Comparison of ENCODE assay signal across 1 cellular context in the genomic region with DNA sequence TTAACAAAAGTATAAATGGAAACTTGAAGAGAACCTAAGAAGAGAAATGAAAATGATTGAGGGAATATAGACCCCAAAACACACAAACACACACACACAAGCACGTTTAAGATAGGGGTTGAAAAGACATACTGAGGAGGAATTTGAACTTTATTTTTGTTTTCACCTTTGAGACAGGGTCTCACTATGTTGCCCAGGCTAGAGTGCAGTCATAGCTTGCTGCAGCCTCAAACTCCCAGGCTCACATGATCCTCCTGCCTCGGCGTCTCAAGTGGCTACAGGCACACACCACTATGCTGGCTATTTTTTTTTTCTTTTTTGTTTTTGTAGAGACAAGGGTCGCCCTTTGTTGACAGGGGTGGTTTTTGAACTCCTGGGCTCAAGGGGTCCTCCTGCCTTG.
TF ChIP-seq lines count a peak whose summit lies in the region.

No MANE protein-coding gene starts in this region.

TF ChIP-seq in HepG2, 621 proteins besides CTCF, POLR2A, EP300 and RAD21:
- TF ChIP-seq, protein P1, sequence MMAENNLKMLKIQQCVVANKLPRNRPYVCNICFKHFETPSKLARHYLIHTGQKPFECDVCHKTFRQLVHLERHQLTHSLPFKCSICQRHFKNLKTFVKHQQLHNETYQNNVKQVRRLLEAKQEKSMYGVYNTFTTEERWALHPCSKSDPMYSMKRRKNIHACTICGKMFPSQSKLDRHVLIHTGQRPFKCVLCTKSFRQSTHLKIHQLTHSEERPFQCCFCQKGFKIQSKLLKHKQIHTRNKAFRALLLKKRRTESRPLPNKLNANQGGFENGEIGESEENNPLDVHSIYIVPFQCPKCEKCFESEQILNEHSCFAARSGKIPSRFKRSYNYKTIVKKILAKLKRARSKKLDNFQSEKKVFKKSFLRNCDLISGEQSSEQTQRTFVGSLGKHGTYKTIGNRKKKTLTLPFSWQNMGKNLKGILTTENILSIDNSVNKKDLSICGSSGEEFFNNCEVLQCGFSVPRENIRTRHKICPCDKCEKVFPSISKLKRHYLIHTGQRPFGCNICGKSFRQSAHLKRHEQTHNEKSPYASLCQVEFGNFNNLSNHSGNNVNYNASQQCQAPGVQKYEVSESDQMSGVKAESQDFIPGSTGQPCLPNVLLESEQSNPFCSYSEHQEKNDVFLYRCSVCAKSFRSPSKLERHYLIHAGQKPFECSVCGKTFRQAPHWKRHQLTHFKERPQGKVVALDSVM (CRISPR knock-in tag; IDR thresholded peaks at IDR 0.05), result peak; percentile 47; the same call in 1 of the 2 replicates
- TF ChIP-seq ZNF121 (CRISPR knock-in tag; IDR thresholded peaks at IDR 0.05), result peak; percentile 89
- TF ChIP-seq, protein P2, sequence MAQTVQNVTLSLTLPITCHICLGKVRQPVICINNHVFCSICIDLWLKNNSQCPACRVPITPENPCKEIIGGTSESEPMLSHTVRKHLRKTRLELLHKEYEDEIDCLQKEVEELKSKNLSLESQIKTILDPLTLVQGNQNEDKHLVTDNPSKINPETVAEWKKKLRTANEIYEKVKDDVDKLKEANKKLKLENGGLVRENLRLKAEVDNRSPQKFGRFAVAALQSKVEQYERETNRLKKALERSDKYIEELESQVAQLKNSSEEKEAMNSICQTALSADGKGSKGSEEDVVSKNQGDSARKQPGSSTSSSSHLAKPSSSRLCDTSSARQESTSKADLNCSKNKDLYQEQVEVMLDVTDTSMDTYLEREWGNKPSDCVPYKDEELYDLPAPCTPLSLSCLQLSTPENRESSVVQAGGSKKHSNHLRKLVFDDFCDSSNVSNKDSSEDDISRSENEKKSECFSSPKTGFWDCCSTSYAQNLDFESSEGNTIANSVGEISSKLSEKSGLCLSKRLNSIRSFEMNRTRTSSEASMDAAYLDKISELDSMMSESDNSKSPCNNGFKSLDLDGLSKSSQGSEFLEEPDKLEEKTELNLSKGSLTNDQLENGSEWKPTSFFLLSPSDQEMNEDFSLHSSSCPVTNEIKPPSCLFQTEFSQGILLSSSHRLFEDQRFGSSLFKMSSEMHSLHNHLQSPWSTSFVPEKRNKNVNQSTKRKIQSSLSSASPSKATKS (CRISPR knock-in tag; IDR thresholded peaks at IDR 0.05), result no peak
- TF ChIP-seq SP1 (IDR thresholded peaks at IDR 0.05), result no peak
- TF ChIP-seq SP1 (CRISPR knock-in tag; IDR thresholded peaks at IDR 0.05), result no peak
- no peak for TF ChIP-seq SOX6 (IDR thresholded peaks at IDR 0.05)
- peak; percentile 38; the same call in 1 of the 2 replicates for TF ChIP-seq SOX6 (CRISPR knock-in tag; IDR thresholded peaks at IDR 0.05)
